13 cellular contexts compared by ENCODE assay signal in the genomic region with DNA sequence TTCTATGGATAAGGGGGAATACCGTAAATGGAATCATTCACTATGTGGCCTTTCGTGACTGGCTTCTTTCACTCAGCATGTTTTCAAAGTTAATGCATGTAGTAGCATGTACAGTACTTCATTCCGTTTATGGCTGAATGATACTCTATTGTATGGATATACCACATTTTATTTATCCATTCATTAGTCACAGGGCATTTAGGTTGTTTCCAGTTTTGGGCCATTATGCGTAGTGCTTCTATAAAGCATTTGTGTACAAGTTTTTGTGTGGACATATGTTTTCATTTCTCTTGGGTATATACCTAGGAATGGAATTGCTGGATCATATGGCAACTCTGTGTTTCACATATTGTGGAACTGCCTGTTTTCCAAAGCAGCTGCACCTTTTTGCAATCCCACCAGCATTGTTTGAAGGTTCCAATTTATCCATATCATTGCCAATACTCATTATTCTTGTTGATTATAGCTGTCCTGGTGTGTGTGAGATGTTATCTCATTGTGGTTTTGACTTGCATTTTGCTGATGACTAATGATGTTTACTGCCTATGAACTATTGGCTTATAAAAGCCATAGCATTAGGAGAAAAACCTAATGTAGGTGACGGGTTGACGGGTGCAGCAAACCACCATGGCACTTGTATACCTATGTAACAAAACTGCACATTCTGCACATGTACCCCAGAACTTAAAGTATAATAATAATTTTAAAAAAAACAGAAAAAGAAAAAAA. TPM values are rescaled to one million over a fixed set of nuclear protein-coding genes. Genes with fewer than 3 reads are reported as not detected.
DNase-seq lines count a peak whose midpoint lies in the region; ATAC-seq and TF ChIP-seq lines count a peak whose summit lies in the region.
"Had no signal": no experiment of that assay in that cellular context is flagged by ENCODE, and none has a peak within 500 bp of the region (broad histone marks: within the 10 kb centered on the region; RNA-seq: fewer than 3 reads in every experiment).

No MANE protein-coding gene starts in this region.

- ATAC-seq in CD4-positive, CD25-positive, alpha-beta regulatory T cell (ENCODE audit: low read depth in 2 of 2), result peak; percentile 80 to 83
- no peak for ATAC-seq in HG02763 (IDR thresholded peaks at IDR 0.05; ENCODE audit: unreplicated experiment)
- no peak for ATAC-seq in HG03354 (IDR thresholded peaks at IDR 0.05; ENCODE audit: poor library complexity, severe bottlenecking, unreplicated experiment)
- no peak for ATAC-seq in GM21619 (IDR thresholded peaks at IDR 0.05; ENCODE audit: unreplicated experiment)
- ATAC-seq: sciatic nerve had no signal

- H3K36me3 Mint-ChIP-seq in CD4-positive, CD25-positive, alpha-beta regulatory T cell, result peaks cover 10% of the 10 kb centered on the region

- peaks cover 44 to 80% (median 55%) of the 10 kb centered on the region in 4 donors for H3K4me1 Mint-ChIP-seq in CD4-positive, CD25-positive, alpha-beta regulatory T cell

- H3K27ac ChIP-seq in CD4-positive, CD25-positive, alpha-beta regulatory T cell (ENCODE audit: insufficient read depth, low read length, poor library complexity, severe bottlenecking), result peak overlapping the region; percentile 37
- H3K27ac ChIP-seq in HEK293 (ENCODE audit: extremely low read depth, low read depth, low read length), result no peak overlapping the region
- H3K27ac ChIP-seq: cardiac muscle cell had no signal

- POLR2A ChIA-PET in HEK293 (lab: Yijun Ruan, JAX), result no interaction called here

- peaks cover 9% of the 10 kb centered on the region for H3K36me3 ChIP-seq in CD4-positive, CD25-positive, alpha-beta regulatory T cell (ENCODE audit: control insufficient read depth, insufficient read depth, low read length)
- H3K36me3 ChIP-seq in HEK293 (ENCODE audit: control insufficient read depth in 2 of 2, insufficient read depth in 1 of 2, low read length in 2 of 2), result no peaks in the 10 kb centered on the region
- H3K36me3 ChIP-seq: cardiac muscle cell, MG63 had no signal

- in situ Hi-C loops in ACHN (cut with HindIII; ENCODE audit: low pct_ligation_motif_present, low pct_unique_long_range_greater_than_20kb, low sequenced_read_pairs), result no loop called here

- CTCF ChIA-PET in HEK293 (lab: Yijun Ruan, JAX), result interaction anchor here (0.7 to 1.7 kb wide), 2 partner anchors 9 to 21 kb away, joined by 3 to 5 read pairs; no protein-coding TSS in a partner anchor

- peaks cover 0 to 9% (median 3%) of the 10 kb centered on the region in 7 donors for H3K9me3 Mint-ChIP-seq in CD4-positive, CD25-positive, alpha-beta regulatory T cell

- DNase-seq in CD4-positive, CD25-positive, alpha-beta regulatory T cell, result peak in 2 of 3 donors; percentile 17 to 61
- DNase-seq in T-helper 22 cell (ENCODE audit: low read depth) (peak; percentile 42), erythroblast (lab: John Stamatoyannopoulos, UW) (peak; percentile 36 to 49), ACHN (no peak)
- DNase-seq: MG63, NCI-H524, Right ventricle myocardium superior had no signal

- H3K4me3 Mint-ChIP-seq in CD4-positive, CD25-positive, alpha-beta regulatory T cell, result peak overlapping the region in 3 of 4 donors; percentile 6 to 62 (median 53)

- H3K27me3 ChIP-seq in CD4-positive, CD25-positive, alpha-beta regulatory T cell (ENCODE audit: control insufficient read depth, insufficient read depth, low read length), result no peaks in the 10 kb centered on the region
- H3K27me3 ChIP-seq: cardiac muscle cell, MG63 had no signal

- H3K27me3 Mint-ChIP-seq in CD4-positive, CD25-positive, alpha-beta regulatory T cell, result no peaks in the 10 kb centered on the region

- TF ChIP-seq POLR2A in erythroblast (IDR thresholded peaks at IDR 0.05; ENCODE audit: low read length), result no peak

- H3K4me1 ChIP-seq in CD4-positive, CD25-positive, alpha-beta regulatory T cell (ENCODE audit: control insufficient read depth, insufficient read depth, low read length, poor library complexity, severe bottlenecking), result peaks cover 44% of the 10 kb centered on the region
- H3K4me1 ChIP-seq in HEK293 (ENCODE audit: control insufficient read depth, insufficient read depth, low read length), result peaks cover 8% of the 10 kb centered on the region; the same call in 1 of the 2 replicates

- peak overlapping the region; percentile 59 for H3K4me3 ChIP-seq in CD4-positive, CD25-positive, alpha-beta regulatory T cell (ENCODE audit: low read depth, low read length)
- H3K4me3 ChIP-seq in HEK293 (ENCODE audit: low read depth, low read length), result no peak overlapping the region
- H3K4me3 ChIP-seq: cardiac muscle cell, MG63 had no signal

- H3K27ac Mint-ChIP-seq in CD4-positive, CD25-positive, alpha-beta regulatory T cell, result peak overlapping the region; percentile 0 to 66 (median 6)

- H3K9me3 ChIP-seq in CD4-positive, CD25-positive, alpha-beta regulatory T cell (ENCODE audit: control insufficient read depth in 2 of 2, low read length in 2 of 2), result no peaks in the 10 kb centered on the region
- no peaks in the 10 kb centered on the region for H3K9me3 ChIP-seq in HEK293 (ENCODE audit: control insufficient read depth, insufficient read depth, low read depth, low read length)

- no peak for TF ChIP-seq CTCF in HEK293 (tag by site-specific recombination; IDR thresholded peaks at IDR 0.05)

TF ChIP-seq in HEK293, 187 proteins besides CTCF, POLR2A, EP300 and RAD21:
- TF ChIP-seq ZXDB (tag by site-specific recombination; IDR thresholded peaks at IDR 0.05), result no peak
- TF ChIP-seq, protein P1, sequence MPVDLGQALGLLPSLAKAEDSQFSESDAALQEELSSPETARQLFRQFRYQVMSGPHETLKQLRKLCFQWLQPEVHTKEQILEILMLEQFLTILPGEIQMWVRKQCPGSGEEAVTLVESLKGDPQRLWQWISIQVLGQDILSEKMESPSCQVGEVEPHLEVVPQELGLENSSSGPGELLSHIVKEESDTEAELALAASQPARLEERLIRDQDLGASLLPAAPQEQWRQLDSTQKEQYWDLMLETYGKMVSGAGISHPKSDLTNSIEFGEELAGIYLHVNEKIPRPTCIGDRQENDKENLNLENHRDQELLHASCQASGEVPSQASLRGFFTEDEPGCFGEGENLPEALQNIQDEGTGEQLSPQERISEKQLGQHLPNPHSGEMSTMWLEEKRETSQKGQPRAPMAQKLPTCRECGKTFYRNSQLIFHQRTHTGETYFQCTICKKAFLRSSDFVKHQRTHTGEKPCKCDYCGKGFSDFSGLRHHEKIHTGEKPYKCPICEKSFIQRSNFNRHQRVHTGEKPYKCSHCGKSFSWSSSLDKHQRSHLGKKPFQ (tag by site-specific recombination; IDR thresholded peaks at IDR 0.05), result no peak
- TF ChIP-seq ZNF10 (tag by site-specific recombination; IDR thresholded peaks at IDR 0.05), result peak; percentile 63; the same call in 1 of the 2 replicates
- TF ChIP-seq SETDB1 (IDR thresholded peaks at IDR 0.05; ENCODE audit: insufficient read length, low read length), result peak; percentile 56
- no peak for TF ChIP-seq ZNF214 (tag by site-specific recombination; IDR thresholded peaks at IDR 0.05; ENCODE audit: borderline replicate concordance)
- TF ChIP-seq, protein P2, sequence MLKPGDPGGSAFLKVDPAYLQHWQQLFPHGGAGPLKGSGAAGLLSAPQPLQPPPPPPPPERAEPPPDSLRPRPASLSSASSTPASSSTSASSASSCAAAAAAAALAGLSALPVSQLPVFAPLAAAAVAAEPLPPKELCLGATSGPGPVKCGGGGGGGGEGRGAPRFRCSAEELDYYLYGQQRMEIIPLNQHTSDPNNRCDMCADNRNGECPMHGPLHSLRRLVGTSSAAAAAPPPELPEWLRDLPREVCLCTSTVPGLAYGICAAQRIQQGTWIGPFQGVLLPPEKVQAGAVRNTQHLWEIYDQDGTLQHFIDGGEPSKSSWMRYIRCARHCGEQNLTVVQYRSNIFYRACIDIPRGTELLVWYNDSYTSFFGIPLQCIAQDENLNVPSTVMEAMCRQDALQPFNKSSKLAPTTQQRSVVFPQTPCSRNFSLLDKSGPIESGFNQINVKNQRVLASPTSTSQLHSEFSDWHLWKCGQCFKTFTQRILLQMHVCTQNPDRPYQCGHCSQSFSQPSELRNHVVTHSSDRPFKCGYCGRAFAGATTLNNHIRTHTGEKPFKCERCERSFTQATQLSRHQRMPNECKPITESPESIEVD (tag by site-specific recombination; IDR thresholded peaks at IDR 0.05), result peak; percentile 54; the same call in 1 of the 2 replicates
- TF ChIP-seq SP7 (tag by site-specific recombination; IDR thresholded peaks at IDR 0.05), result peak; percentile 68
- TF ChIP-seq, protein P3, sequence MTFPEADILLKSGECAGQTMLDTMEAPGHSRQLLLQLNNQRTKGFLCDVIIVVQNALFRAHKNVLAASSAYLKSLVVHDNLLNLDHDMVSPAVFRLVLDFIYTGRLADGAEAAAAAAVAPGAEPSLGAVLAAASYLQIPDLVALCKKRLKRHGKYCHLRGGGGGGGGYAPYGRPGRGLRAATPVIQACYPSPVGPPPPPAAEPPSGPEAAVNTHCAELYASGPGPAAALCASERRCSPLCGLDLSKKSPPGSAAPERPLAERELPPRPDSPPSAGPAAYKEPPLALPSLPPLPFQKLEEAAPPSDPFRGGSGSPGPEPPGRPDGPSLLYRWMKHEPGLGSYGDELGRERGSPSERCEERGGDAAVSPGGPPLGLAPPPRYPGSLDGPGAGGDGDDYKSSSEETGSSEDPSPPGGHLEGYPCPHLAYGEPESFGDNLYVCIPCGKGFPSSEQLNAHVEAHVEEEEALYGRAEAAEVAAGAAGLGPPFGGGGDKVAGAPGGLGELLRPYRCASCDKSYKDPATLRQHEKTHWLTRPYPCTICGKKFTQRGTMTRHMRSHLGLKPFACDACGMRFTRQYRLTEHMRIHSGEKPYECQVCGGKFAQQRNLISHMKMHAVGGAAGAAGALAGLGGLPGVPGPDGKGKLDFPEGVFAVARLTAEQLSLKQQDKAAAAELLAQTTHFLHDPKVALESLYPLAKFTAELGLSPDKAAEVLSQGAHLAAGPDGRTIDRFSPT (tag by site-specific recombination; IDR thresholded peaks at IDR 0.05), result peak; percentile 31; the same call in 1 of the 2 replicates
- TF ChIP-seq ZNF221 (tag by site-specific recombination; IDR thresholded peaks at IDR 0.05; ENCODE audit: borderline replicate concordance), result no peak
- peak; percentile 42; the same call in 1 of the 2 replicates for TF ChIP-seq ZNF140 (tag by site-specific recombination; IDR thresholded peaks at IDR 0.05)

RNA-seq across cellular contexts. Expression of a gene that starts 45.5 kb away (rescaled TPM):
- 175 TPM for total RNA-seq in CD4-positive, CD25-positive, alpha-beta regulatory T cell
- 100 to 1,000 TPM in 2 of 4 donors, 10 to 100 TPM in 2; 83.9 to 116 (median 95.0) TPM for polyA plus RNA-seq in CD4-positive, CD25-positive, alpha-beta regulatory T cell

Comparison
In these comparisons a context has a peak if more than half of its experiments do, and no peak if none do; other contexts are left out.
1. ATAC-seq: peak in CD4-positive, CD25-positive, alpha-beta regulatory T cell (2 of 2); none in HG02763 (single experiment), HG03354 (single experiment) and GM21619 (single experiment).